ENCODE assay signal across 8 cellular contexts in genomic region chr22:17629167-17629489, GRCh38.
DNase-seq lines count a peak whose midpoint lies in the region; ATAC-seq and TF ChIP-seq lines count a peak whose summit lies in the region.

No MANE protein-coding gene starts in this region.

- H3K4me3 Mint-ChIP-seq in nephron, result peak overlapping the region; percentile 93 to 98 (median 94)

- peak overlapping the region; percentile 96 to 98 (median 98) for H3K27ac Mint-ChIP-seq in nephron

- peak overlapping the region; percentile 97 for H3K4me3 ChIP-seq in BLaER1
- peak overlapping the region; percentile 99 for H3K4me3 ChIP-seq in NB4 (ENCODE audit: low read depth, low read length)
- peak overlapping the region; percentile 100 for H3K4me3 ChIP-seq in effector memory CD4-positive, alpha-beta T cell (ENCODE audit: insufficient read depth, low read depth, low read length, poor library complexity, severe bottlenecking)

- H3K27ac ChIP-seq in BLaER1, result peak overlapping the region; percentile 89
- H3K27ac ChIP-seq in effector memory CD4-positive, alpha-beta T cell (ENCODE audit: insufficient read depth, low read length, poor library complexity, severe bottlenecking), result peak overlapping the region; percentile 96

- DNase-seq in NB4 (ENCODE audit: low read depth) (no peak), retina (no peak)
- no peak for DNase-seq in effector memory CD4-positive, alpha-beta T cell
- DNase-seq in stimulated activated CD4-positive, alpha-beta T cell treated with anti-CD3 and anti-CD28 coated beads, Interleukin-1b, Interleukin-23, amount 100 ng/mL, for 48 hours, result no peak

- H4K20me1 ChIP-seq in BLaER1, result peaks cover 42% of the 10 kb centered on the region

- H3K27me3 Mint-ChIP-seq in nephron (ENCODE audit: low read depth), result no peaks in the 10 kb centered on the region

- H3K4me1 ChIP-seq in BLaER1, result peaks cover 28% of the 10 kb centered on the region
- peaks cover 7% of the 10 kb centered on the region for H3K4me1 ChIP-seq in effector memory CD4-positive, alpha-beta T cell (ENCODE audit: control insufficient read depth, insufficient read depth, low read length, poor library complexity, severe bottlenecking)

- no peaks in the 10 kb centered on the region for H3K27me3 ChIP-seq in BLaER1
- no peaks in the 10 kb centered on the region for H3K27me3 ChIP-seq in effector memory CD4-positive, alpha-beta T cell (replicated peaks; ENCODE audit: control insufficient read depth, insufficient read depth, low read length, poor library complexity, severe bottlenecking)

- TF ChIP-seq CTCF in NB4 (IDR thresholded peaks at IDR 0.05; ENCODE audit: low read depth, low read length) (no peak), nephron (IDR thresholded peaks at IDR 0.05; ENCODE audit: unreplicated experiment in 3 of 3) (no peak)

- peaks cover 32% of the 10 kb centered on the region for H3K4me1 Mint-ChIP-seq in nephron

- peak overlapping the region; percentile 90 for H3K9ac ChIP-seq in BLaER1

- TF ChIP-seq POLR2A in NB4 (IDR thresholded peaks at IDR 0.05; ENCODE audit: extremely low read depth, insufficient read length), result no peak

- H3K9me3 ChIP-seq in BLaER1, result no peaks in the 10 kb centered on the region
- H3K9me3 ChIP-seq in effector memory CD4-positive, alpha-beta T cell (ENCODE audit: control insufficient read depth, low read length), result no peaks in the 10 kb centered on the region

- peaks cover 15% of the 10 kb centered on the region for H3K36me3 ChIP-seq in BLaER1
- no peaks in the 10 kb centered on the region for H3K36me3 ChIP-seq in effector memory CD4-positive, alpha-beta T cell (ENCODE audit: control insufficient read depth, insufficient read depth, low read length)

- peak overlapping the region; percentile 89 for H3K4me2 ChIP-seq in BLaER1

- H3K9me3 Mint-ChIP-seq in nephron, result no peaks in the 10 kb centered on the region

- no peaks in the 10 kb centered on the region for H3K36me3 Mint-ChIP-seq in nephron (ENCODE audit: low read depth)

- ATAC-seq in HG03175 (IDR thresholded peaks at IDR 0.05; ENCODE audit: unreplicated experiment) (no peak), HG02610 (IDR thresholded peaks at IDR 0.05; ENCODE audit: unreplicated experiment) (no peak)
